In genomic region chr4:76748649-76749048, GRCh38 we compare ENCODE assay signal across 1 cellular context.
TF ChIP-seq lines count a peak whose summit lies in the region.

No MANE protein-coding gene starts in this region.

TF ChIP-seq in A549, 52 proteins besides CTCF, POLR2A, EP300 and RAD21 (continued from another document):
- TF ChIP-seq JUNB (IDR thresholded peaks at IDR 0.05) (no peak), HOXA7 (CRISPR knock-in tag; IDR thresholded peaks at IDR 0.05) (no peak)
